In genomic region chr2:200184748-200185574, GRCh38 we compare ENCODE assay signal across 23 cellular contexts.
DNase-seq lines count a peak whose midpoint lies in the region; ATAC-seq and TF ChIP-seq lines count a peak whose summit lies in the region.
"Had no signal": no experiment of that assay in that cellular context is flagged by ENCODE, and none has a peak within 500 bp of the region (broad histone marks: within the 10 kb centered on the region; RNA-seq: fewer than 3 reads in every experiment).

No MANE protein-coding gene starts in this region.

- peaks cover 13% of the 10 kb centered on the region for H3K27me3 Mint-ChIP-seq in activated CD4-positive, alpha-beta memory T cell treated with anti-CD3 and anti-CD28 coated beads for 36 hours

- H3K4me3 Mint-ChIP-seq in activated CD4-positive, alpha-beta memory T cell treated with anti-CD3 and anti-CD28 coated beads for 36 hours, result no peak overlapping the region
- H3K4me3 Mint-ChIP-seq: activated naive CD4-positive, alpha-beta T cell treated with anti-CD3 and anti-CD28 coated beads, Interleukin-2, amount 10 ng/mL, durations not matched to agents 7 days and 5 days; activated T-helper 17 cell treated with anti-CD3 and anti-CD28 coated beads, Interleukin-2, amount 50 U/mL, for 72 hours; immature natural killer cell had no signal

- H3K9ac ChIP-seq in neural cell (ENCODE audit: low read length), result peak overlapping the region; percentile 42

- POLR2A ChIA-PET in activated CD4-positive, alpha-beta memory T cell treated with anti-CD3 and anti-CD28 coated beads for 36 hours (lab: Charles Lee), result no interaction called here

- H2AFZ ChIP-seq in neural cell (ENCODE audit: low read depth, low read length), result peak overlapping the region; percentile 30

- H4K20me1 ChIP-seq in neural cell (ENCODE audit: insufficient read depth), result no peaks in the 10 kb centered on the region

- H3K9me3 Mint-ChIP-seq in activated CD4-positive, alpha-beta memory T cell treated with anti-CD3 and anti-CD28 coated beads for 36 hours, result no peaks in the 10 kb centered on the region
- H3K9me3 Mint-ChIP-seq: activated naive CD4-positive, alpha-beta T cell treated with anti-CD3 and anti-CD28 coated beads, Interleukin-2, amount 10 ng/mL, durations not matched to agents 7 days and 5 days; activated T-helper 17 cell treated with anti-CD3 and anti-CD28 coated beads, Interleukin-2, amount 50 U/mL, for 72 hours; immature natural killer cell had no signal

- no peak overlapping the region for H3K27ac Mint-ChIP-seq in activated CD4-positive, alpha-beta memory T cell treated with anti-CD3 and anti-CD28 coated beads for 36 hours
- H3K27ac Mint-ChIP-seq: activated naive CD4-positive, alpha-beta T cell treated with anti-CD3 and anti-CD28 coated beads, Interleukin-2, amount 10 ng/mL, durations not matched to agents 7 days and 5 days; activated T-helper 17 cell treated with anti-CD3 and anti-CD28 coated beads, Interleukin-2, amount 50 U/mL, for 72 hours; immature natural killer cell had no signal

- no peaks in the 10 kb centered on the region for H3F3A ChIP-seq in neural cell (ENCODE audit: insufficient read depth, low read length, poor library complexity, severe bottlenecking)

- TF ChIP-seq POLR2A in body of pancreas (IDR thresholded peaks at IDR 0.05), result no peak
- TF ChIP-seq POLR2A in vagina (IDR thresholded peaks at IDR 0.05), result no peak
- TF ChIP-seq POLR2A in testis (IDR thresholded peaks at IDR 0.05), result no peak

- H3K4me1 ChIP-seq in body of pancreas (peaks cover 15% of the 10 kb centered on the region), vagina (peaks cover 8% of the 10 kb centered on the region), testis (no peaks in the 10 kb centered on the region)
- H3K4me1 ChIP-seq: adrenal gland, left lung, tibial artery had no signal

- intact Hi-C loops in body of pancreas (cut with DNase I) (no loop called here), vagina (cut with DNase I) (no loop called here), testis (cut with DNase I; ENCODE audit: low total_unique reads) (no loop called here)
- intact Hi-C loops in activated CD4-positive, alpha-beta memory T cell treated with anti-CD3 and anti-CD28 coated beads for 36 hours (cut with micrococcal nuclease), result no loop called here

- H3K36me3 ChIP-seq in body of pancreas (replicated peaks in 1 of 2; ENCODE audit: insufficient read depth in 1 of 2, low read depth in 2 of 2) (no peaks in the 10 kb centered on the region), neural cell (ENCODE audit: insufficient read depth, low read length) (no peaks in the 10 kb centered on the region), vagina (no peaks in the 10 kb centered on the region), testis (ENCODE audit: low read depth, missing control alignments) (no peaks in the 10 kb centered on the region)
- H3K36me3 ChIP-seq: adrenal gland, left lung, stomach, tibial artery had no signal

- no peak for TF ChIP-seq EP300 in neural cell (conservative IDR thresholded peaks at IDR 0.05; ENCODE audit: poor library complexity, severe bottlenecking)

- no peaks in the 10 kb centered on the region for H3K27me3 ChIP-seq in body of pancreas
- no peaks in the 10 kb centered on the region for H3K27me3 ChIP-seq in neural cell (ENCODE audit: insufficient read depth, low read depth, low read length)
- H3K27me3 ChIP-seq in vagina, result no peaks in the 10 kb centered on the region
- H3K27me3 ChIP-seq in testis, result no peaks in the 10 kb centered on the region
- H3K27me3 ChIP-seq: adrenal gland, left lung, stomach had no signal

- ATAC-seq in body of pancreas (peak; percentile 70), GM19328 (IDR thresholded peaks at IDR 0.05; ENCODE audit: unreplicated experiment) (no peak)
- ATAC-seq: activated T-helper 17 cell treated with anti-CD3 and anti-CD28 coated beads, Interleukin-2, amount 50 U/mL, for 72 hours; HCT116; left lung had no signal

- no peaks in the 10 kb centered on the region for H3K36me3 Mint-ChIP-seq in activated CD4-positive, alpha-beta memory T cell treated with anti-CD3 and anti-CD28 coated beads for 36 hours
- H3K36me3 Mint-ChIP-seq: activated naive CD4-positive, alpha-beta T cell treated with anti-CD3 and anti-CD28 coated beads, Interleukin-2, amount 10 ng/mL, durations not matched to agents 7 days and 5 days; immature natural killer cell had no signal

- CTCF ChIA-PET in activated CD4-positive, alpha-beta memory T cell treated with anti-CD3 and anti-CD28 coated beads for 36 hours (lab: Charles Lee), result no interaction called here

- no peak for TF ChIP-seq CTCF in body of pancreas (IDR thresholded peaks at IDR 0.05)
- no peak for TF ChIP-seq CTCF in neural cell (IDR thresholded peaks at IDR 0.05; ENCODE audit: poor library complexity, severe bottlenecking)
- TF ChIP-seq CTCF in vagina (IDR thresholded peaks at IDR 0.05), result no peak
- no peak for TF ChIP-seq CTCF in testis (IDR thresholded peaks at IDR 0.05)

- DNase-seq in body of pancreas (peak in 2 of 4 donors; percentile 31 to 35), kidney glomerular epithelial cell (lab: John Stamatoyannopoulos, UW) (peak; percentile 2), vagina (ENCODE audit: extremely low spot score in 2 of 2) (no peak), testis (no peak)
- no peak for DNase-seq in activated CD4-positive, alpha-beta memory T cell treated with anti-CD3 and anti-CD28 coated beads for 36 hours
- DNase-seq: activated CD4-positive, alpha-beta T cell treated with anti-CD3 and anti-CD28 coated beads for 4 hours; activated naive CD4-positive, alpha-beta T cell treated with anti-CD3 and anti-CD28 coated beads, Interleukin-2, amount 10 ng/mL, durations not matched to agents 7 days and 5 days; adrenal gland; hypothalamus; immature natural killer cell; Kasumi-1; left lung; NCI-H1417 treated with DMSO at 0.1 percent for 48 hours; NCI-H2081; NCI-H82; stomach; SW 1271; tibial artery had no signal

- H3K4me3 ChIP-seq in body of pancreas (no peak overlapping the region), neural cell (ENCODE audit: low read length) (peak overlapping the region; percentile 51), vagina (no peak overlapping the region), testis (no peak overlapping the region)
- H3K4me3 ChIP-seq: adrenal gland, left lung, stomach, tibial artery had no signal

- H3K4me1 Mint-ChIP-seq in activated CD4-positive, alpha-beta memory T cell treated with anti-CD3 and anti-CD28 coated beads for 36 hours (ENCODE audit: low read depth), result no peaks in the 10 kb centered on the region
- H3K4me1 Mint-ChIP-seq: activated naive CD4-positive, alpha-beta T cell treated with anti-CD3 and anti-CD28 coated beads, Interleukin-2, amount 10 ng/mL, durations not matched to agents 7 days and 5 days; activated T-helper 17 cell treated with anti-CD3 and anti-CD28 coated beads, Interleukin-2, amount 50 U/mL, for 72 hours; immature natural killer cell had no signal

- H3K9me3 ChIP-seq in body of pancreas (no peaks in the 10 kb centered on the region), neural cell (ENCODE audit: low read length) (no peaks in the 10 kb centered on the region), vagina (no peaks in the 10 kb centered on the region), testis (no peaks in the 10 kb centered on the region)
- H3K9me3 ChIP-seq: left lung, stomach, tibial artery had no signal

- no peak for TF ChIP-seq RAD21 in neural cell (conservative IDR thresholded peaks at IDR 0.05)

- H3K27ac ChIP-seq in body of pancreas, result peak overlapping the region in 2 of 4 donors; percentile 15 to 36
- peak overlapping the region; percentile 77 for H3K27ac ChIP-seq in neural cell (ENCODE audit: low read length)
- H3K27ac ChIP-seq in vagina, result peak overlapping the region; percentile 20
- no peak overlapping the region for H3K27ac ChIP-seq in testis
- H3K27ac ChIP-seq: adrenal gland, left lung, stomach, tibial artery, VCaP had no signal

- WGBS in body of pancreas, 2 donors, result 16 to 24% methylated on average over 8 of the region's 8 CpGs
- WGBS in testis, 2 donors, result 52 to 60% methylated on average over 8 of the region's 8 CpGs

- H3K79me2 ChIP-seq in neural cell (replicated peaks; ENCODE audit: insufficient read depth, low read length), result no peaks in the 10 kb centered on the region

- peak overlapping the region; percentile 44 for H3K4me2 ChIP-seq in neural cell (ENCODE audit: low read length)

- no peaks in the 10 kb centered on the region for H3K9me2 ChIP-seq in neural cell (ENCODE audit: insufficient read depth, low read length)

TF ChIP-seq in neural cell, 6 proteins besides CTCF, POLR2A, EP300 and RAD21:
- no peak for TF ChIP-seq EZH2 (IDR thresholded peaks at IDR 0.05; ENCODE audit: borderline replicate concordance, insufficient read depth, low read length, poor library complexity, severe bottlenecking)
- no peak for TF ChIP-seq TAF1 (IDR thresholded peaks at IDR 0.05; ENCODE audit: low read depth)
- TF ChIP-seq, protein P1, sequence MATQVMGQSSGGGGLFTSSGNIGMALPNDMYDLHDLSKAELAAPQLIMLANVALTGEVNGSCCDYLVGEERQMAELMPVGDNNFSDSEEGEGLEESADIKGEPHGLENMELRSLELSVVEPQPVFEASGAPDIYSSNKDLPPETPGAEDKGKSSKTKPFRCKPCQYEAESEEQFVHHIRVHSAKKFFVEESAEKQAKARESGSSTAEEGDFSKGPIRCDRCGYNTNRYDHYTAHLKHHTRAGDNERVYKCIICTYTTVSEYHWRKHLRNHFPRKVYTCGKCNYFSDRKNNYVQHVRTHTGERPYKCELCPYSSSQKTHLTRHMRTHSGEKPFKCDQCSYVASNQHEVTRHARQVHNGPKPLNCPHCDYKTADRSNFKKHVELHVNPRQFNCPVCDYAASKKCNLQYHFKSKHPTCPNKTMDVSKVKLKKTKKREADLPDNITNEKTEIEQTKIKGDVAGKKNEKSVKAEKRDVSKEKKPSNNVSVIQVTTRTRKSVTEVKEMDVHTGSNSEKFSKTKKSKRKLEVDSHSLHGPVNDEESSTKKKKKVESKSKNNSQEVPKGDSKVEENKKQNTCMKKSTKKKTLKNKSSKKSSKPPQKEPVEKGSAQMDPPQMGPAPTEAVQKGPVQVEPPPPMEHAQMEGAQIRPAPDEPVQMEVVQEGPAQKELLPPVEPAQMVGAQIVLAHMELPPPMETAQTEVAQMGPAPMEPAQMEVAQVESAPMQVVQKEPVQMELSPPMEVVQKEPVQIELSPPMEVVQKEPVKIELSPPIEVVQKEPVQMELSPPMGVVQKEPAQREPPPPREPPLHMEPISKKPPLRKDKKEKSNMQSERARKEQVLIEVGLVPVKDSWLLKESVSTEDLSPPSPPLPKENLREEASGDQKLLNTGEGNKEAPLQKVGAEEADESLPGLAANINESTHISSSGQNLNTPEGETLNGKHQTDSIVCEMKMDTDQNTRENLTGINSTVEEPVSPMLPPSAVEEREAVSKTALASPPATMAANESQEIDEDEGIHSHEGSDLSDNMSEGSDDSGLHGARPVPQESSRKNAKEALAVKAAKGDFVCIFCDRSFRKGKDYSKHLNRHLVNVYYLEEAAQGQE (IDR thresholded peaks at IDR 0.05; ENCODE audit: borderline replicate concordance), result no peak
- TF ChIP-seq MXI1 (conservative IDR thresholded peaks at IDR 0.05; ENCODE audit: poor library complexity, severe bottlenecking), result no peak
- TF ChIP-seq POLR2AphosphoS5 (IDR thresholded peaks at IDR 0.05), result no peak
- no peak for TF ChIP-seq SMC3 (conservative IDR thresholded peaks at IDR 0.05; ENCODE audit: poor library complexity)

Comparison
In these comparisons a context has a peak if more than half of its experiments do, and no peak if none do; other contexts are left out.
1. H3K27ac ChIP-seq: peak in neural cell (single experiment) and vagina (single experiment); none in testis (0 of 2).